In the genomic region with DNA sequence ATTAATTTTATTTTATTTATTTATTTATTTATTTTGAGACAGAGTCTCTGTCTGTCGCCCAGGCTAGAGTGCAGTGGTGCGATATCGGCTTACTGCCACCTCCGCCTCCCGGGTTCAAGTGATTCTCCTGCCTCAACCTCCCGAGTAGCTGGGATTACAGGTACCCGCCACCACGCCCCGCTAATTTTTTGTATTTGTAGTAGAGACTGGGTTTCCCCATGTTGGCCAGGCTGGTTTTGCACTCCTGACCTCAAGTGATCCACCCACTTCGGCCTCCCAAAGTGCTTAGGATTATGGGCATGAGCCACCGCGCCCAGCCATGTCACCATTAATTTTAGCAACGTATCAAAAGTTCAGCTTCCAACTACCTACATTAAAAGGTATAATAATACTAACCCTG, we compare ENCODE assay signal across 11 cellular contexts. TPM values are rescaled to one million over a fixed set of nuclear protein-coding genes. Genes with fewer than 3 reads are reported as not detected.
DNase-seq lines count a peak whose midpoint lies in the region; ATAC-seq, FAIRE-seq and TF ChIP-seq lines count a peak whose summit lies in the region.
"Not testable (repeated sequence)": the region's sequence is repeated elsewhere in the genome, so short reads cannot be mapped to it uniquely, and the experiment has no call there.
"Had no signal": no experiment of that assay in that cellular context is flagged by ENCODE, and none has a peak within 500 bp of the region (broad histone marks: within the 10 kb centered on the region; RNA-seq: fewer than 3 reads in every experiment).

No MANE protein-coding gene starts in this region.

- H3K36me3 ChIP-seq in GM23338 (ENCODE audit: insufficient read depth); Peyer's patch: not testable (repeated sequence)

- TF ChIP-seq CTCF in A549 (IDR thresholded peaks at IDR 0.05); GM23338 (conservative IDR thresholded peaks at IDR 0.05; ENCODE audit: low read depth in 2 of 2); Peyer's patch (IDR thresholded peaks at IDR 0.05); coronary artery (IDR thresholded peaks at IDR 0.05): not testable (repeated sequence)

- TF ChIP-seq RAD21 in A549 (conservative IDR thresholded peaks at IDR 0.05 in 1 of 2, IDR thresholded peaks at IDR 0.05 in 1 of 2): not testable (repeated sequence)

- DNase-seq in A549 (ENCODE audit: low read depth in 1 of 2, low spot score in 1 of 2): peak in 1 of 2 experiments; percentile 9
- not testable (repeated sequence) for DNase-seq in GM23338 (ENCODE audit: low spot score); coronary artery (ENCODE audit: low spot score)
- peak in 1 of 3 donors; percentile 43 for DNase-seq in Peyer's patch
- DNase-seq in right cardiac atrium: peak in 2 of 3 donors; percentile 30 to 74
- peak; percentile 25 for DNase-seq in naive B cell
- peak; percentile 10 for DNase-seq in stimulated activated CD4-positive, alpha-beta T cell treated with anti-CD3 and anti-CD28 coated beads, Interleukin-12 subunit alpha, Interleukin-12 subunit beta, amount 100 ng/mL, for 4 hours

- FAIRE-seq in A549 (lab: Jason Lieb, UNC): not testable (repeated sequence)

- peak overlapping the region; percentile 70 for H3K4me3 ChIP-seq in A549
- peak overlapping the region; percentile 92 for H3K4me3 ChIP-seq in GM23338
- peak overlapping the region; percentile 69 to 84 (median 80) for H3K4me3 ChIP-seq in Peyer's patch
- peak overlapping the region; percentile 91 for H3K4me3 ChIP-seq in coronary artery
- peak overlapping the region; percentile 63 for H3K4me3 ChIP-seq in right cardiac atrium (ENCODE audit: low read length)

- peak overlapping the region; percentile 99 for H3K4me3 Mint-ChIP-seq in GM23338
- H3K4me3 Mint-ChIP-seq in activated T-helper 17 cell treated with anti-CD3 and anti-CD28 coated beads, Interleukin-2, amount 50 U/mL, for 72 hours: peak overlapping the region; percentile 96
- H3K4me3 Mint-ChIP-seq in naive B cell: peak overlapping the region; percentile 94 to 100 (median 98)

- peaks cover 31% of the 10 kb centered on the region for H3K36me3 Mint-ChIP-seq in GM23338 (ENCODE audit: low read depth)
- peaks cover 48% of the 10 kb centered on the region for H3K36me3 Mint-ChIP-seq in activated T-helper 17 cell treated with anti-CD3 and anti-CD28 coated beads, Interleukin-2, amount 50 U/mL, for 72 hours (ENCODE audit: low read depth)
- H3K36me3 Mint-ChIP-seq in naive B cell: not testable (repeated sequence)

- H2AFZ ChIP-seq in GM23338: peak overlapping the region; percentile 92

- H3K27ac Mint-ChIP-seq in GM23338 (peak overlapping the region; percentile 97), naive B cell (peak overlapping the region; percentile 92 to 99 (median 99))
- H3K27ac Mint-ChIP-seq in activated T-helper 17 cell treated with anti-CD3 and anti-CD28 coated beads, Interleukin-2, amount 50 U/mL, for 72 hours: peak overlapping the region; percentile 100

- not testable (repeated sequence) for H3K9me2 ChIP-seq in GM23338 (ENCODE audit: insufficient read depth)

- not testable (repeated sequence) for TF ChIP-seq EP300 in A549 (IDR thresholded peaks at IDR 0.05)

- TF ChIP-seq POLR2A in A549 (IDR thresholded peaks at IDR 0.05; ENCODE audit: low read length); Peyer's patch (IDR thresholded peaks at IDR 0.05): not testable (repeated sequence)

- H3K27me3 ChIP-seq in GM23338 (ENCODE audit: insufficient read depth); Peyer's patch; right cardiac atrium (ENCODE audit: control insufficient read depth, insufficient read depth): not testable (repeated sequence)

- peaks cover 15% of the 10 kb centered on the region for H3K4me1 Mint-ChIP-seq in GM23338
- H3K4me1 Mint-ChIP-seq in activated T-helper 17 cell treated with anti-CD3 and anti-CD28 coated beads, Interleukin-2, amount 50 U/mL, for 72 hours: peaks cover 17% of the 10 kb centered on the region
- peaks cover 28 to 50% (median 30%) of the 10 kb centered on the region in 3 donors for H3K4me1 Mint-ChIP-seq in naive B cell

- H3K9me3 ChIP-seq in A549; Peyer's patch; right cardiac atrium (ENCODE audit: control insufficient read depth, low read length): not testable (repeated sequence)

- POLR2A ChIA-PET in A549 (lab: Yijun Ruan, JAX): not testable (repeated sequence)

- H3K27me3 Mint-ChIP-seq in GM23338 (ENCODE audit: insufficient read depth, low read depth, poor library complexity): peaks cover 16% of the 10 kb centered on the region
- H3K27me3 Mint-ChIP-seq in activated T-helper 17 cell treated with anti-CD3 and anti-CD28 coated beads, Interleukin-2, amount 50 U/mL, for 72 hours; naive B cell: not testable (repeated sequence)

- CTCF ChIA-PET in A549 (lab: Yijun Ruan, JAX): interaction anchor here (1.0 kb wide), 3 partner anchors 10 to 35 kb away, joined by 3 to 6 read pairs (median 4); partner anchors contain the start of gene JCHAIN

- peaks cover 37% of the 10 kb centered on the region for H3K79me2 ChIP-seq in GM23338 (replicated peaks; ENCODE audit: insufficient read depth)

- H3K27ac ChIP-seq in A549 (peak overlapping the region; percentile 87 to 96), GM23338 (ENCODE audit: low read depth) (peak overlapping the region; percentile 95), Peyer's patch (peak overlapping the region; percentile 86 to 94 (median 90)), coronary artery (peak overlapping the region; percentile 92 to 95), right cardiac atrium (ENCODE audit: low read length) (peak overlapping the region; percentile 99)

- 89% methylated on average over 13 of the region's 13 CpGs for WGBS in A549 (ENCODE audit: missing lambda C conversion rate)
- WGBS in right cardiac atrium: 74% methylated on average over 13 of the region's 13 CpGs

- peak overlapping the region; percentile 71 for H3K4me2 ChIP-seq in A549
- H3K4me2 ChIP-seq in GM23338: peak overlapping the region; percentile 87

- not testable (repeated sequence) for ATAC-seq in A549; GM23338; activated T-helper 17 cell treated with anti-CD3 and anti-CD28 coated beads, Interleukin-2, amount 50 U/mL, for 72 hours (replicated peaks); right cardiac atrium
- peak in 1 of 2 donors; percentile 1 for ATAC-seq in naive B cell (ENCODE audit: low read depth in 2 of 2)

- not testable (repeated sequence) for H3K9me3 Mint-ChIP-seq in GM23338; activated T-helper 17 cell treated with anti-CD3 and anti-CD28 coated beads, Interleukin-2, amount 50 U/mL, for 72 hours; naive B cell

- intact Hi-C loops in right cardiac atrium (cut with DNase I): not testable (repeated sequence)

- not testable (repeated sequence) for H3F3A ChIP-seq in GM23338 (replicated peaks; ENCODE audit: low read depth)

- H3K4me1 ChIP-seq in A549 (peaks cover 21% of the 10 kb centered on the region), GM23338 (ENCODE audit: insufficient read depth) (peaks cover 13% of the 10 kb centered on the region; the same call in 1 of the 2 replicates), Peyer's patch (peaks cover 0 to 33% (median 6%) of the 10 kb centered on the region in 4 donors)
- not testable (repeated sequence) for H3K4me1 ChIP-seq in right cardiac atrium (ENCODE audit: control insufficient read depth, insufficient read depth, low read length)

- H4K20me1 ChIP-seq in GM23338 (replicated peaks; ENCODE audit: insufficient read depth): peaks cover 28% of the 10 kb centered on the region

RNA-seq across cellular contexts. Expression of gene UTP3, which starts 1.0 kb away (rescaled TPM):
- 19.0 and 24.8 TPM in 2 replicates for polyA plus RNA-seq in A549 (2011; rRNA removed)
- 15.2 and 19.6 TPM in 2 replicates for polyA plus RNA-seq in A549 (2012; cell fraction: cytosol; rRNA removed)
- 9.3 and 9.9 TPM in 2 replicates for polyA plus RNA-seq in A549 (2012; cell fraction: nucleus; rRNA removed)
- polyA plus RNA-seq in A549 (2017; fragmentation: RNase III; extraction: RNeasy Plus Mini Kit Qiagen cat#74134 plus additional on column Dnase treatment): 44.6 to 46.2 TPM (median 45.2 TPM) in 3 replicates
- 3.6 and 4.1 TPM in 2 replicates for polyA minus RNA-seq in A549 (2011; rRNA and poly(A)+ RNA removed)
- total RNA-seq in GM23338 (2014; rRNA removed; shearing (Covaris generic)): 29.9 and 36.9 TPM in 2 replicates
- 44.3 and 45.3 TPM in 2 replicates for polyA plus RNA-seq in GM23338 (2016; fragmentation: Nextera tagmentation; extraction: Ambion mirVana)
- 10 to 100 TPM; 13.3 to 37.1 (median 15.6) TPM for total RNA-seq in Peyer's patch
- total RNA-seq in activated T-helper 17 cell treated with anti-CD3 and anti-CD28 coated beads, Interleukin-2, amount 50 U/mL, for 72 hours: 10 to 100 TPM; 23.8 to 29.1 TPM
- 10 to 100 TPM; 17.6 to 19.9 (median 18.6) TPM for total RNA-seq in right cardiac atrium
- 15.5 TPM for polyA plus RNA-seq in right cardiac atrium
- polyA plus RNA-seq in naive B cell (ENCODE audit: low read depth in 6 of 6): 10 to 100 TPM in 4 of 6 donors, 1 to 10 TPM in 2; 2.3 to 18.2 (median 13.6) TPM

RNA-seq across cellular contexts. Expression of gene JCHAIN, which starts 21.0 kb away (rescaled TPM):
- polyA plus RNA-seq in A549 (2011; rRNA removed) (0.22 and 0.50 TPM in 2 replicates), A549 (2017; fragmentation: RNase III; extraction: RNeasy Plus Mini Kit Qiagen cat#74134 plus additional on column Dnase treatment) (0.09 to 0.17 TPM (median 0.15 TPM) in 3 replicates), GM23338 (2016; fragmentation: Nextera tagmentation; extraction: Ambion mirVana) (0.23 and 0.52 TPM in 2 replicates), right cardiac atrium (0.36 TPM), naive B cell (ENCODE audit: low read depth in 6 of 6) (100 to 1,000 TPM; 198 to 689 (median 314) TPM)
- not detected in 2 replicates for polyA plus RNA-seq in A549 (2012; cell fraction: cytosol; rRNA removed)
- not detected in 2 replicates for polyA plus RNA-seq in A549 (2012; cell fraction: nucleus; rRNA removed)
- not detected in 2 replicates for polyA minus RNA-seq in A549 (2011; rRNA and poly(A)+ RNA removed)
- total RNA-seq in GM23338 (2014; rRNA removed; shearing (Covaris generic)): not detected in 2 replicates
- total RNA-seq in Peyer's patch (100 to 1,000 TPM in 2 of 4 donors, 10 to 100 TPM in 2; 15.9 to 326 (median 89.6) TPM), right cardiac atrium (10 to 100 TPM in 1 of 4 donors, 1 to 10 TPM in 3; 1.8 to 20.0 (median 4.4) TPM)
- not detected for total RNA-seq in activated T-helper 17 cell treated with anti-CD3 and anti-CD28 coated beads, Interleukin-2, amount 50 U/mL, for 72 hours
- total RNA-seq: A172 had no signal

RNA-seq across cellular contexts. Expression of gene RUFY3, which starts 34.4 kb away (rescaled TPM):
- polyA plus RNA-seq in A549 (2011; rRNA removed): 17.7 and 20.8 TPM in 2 replicates
- 4.0 and 5.1 TPM in 2 replicates for polyA plus RNA-seq in A549 (2012; cell fraction: cytosol; rRNA removed)
- polyA plus RNA-seq in A549 (2012; cell fraction: nucleus; rRNA removed): 5.9 and 7.1 TPM in 2 replicates
- 8.1 to 8.7 TPM (median 8.1 TPM) in 3 replicates for polyA plus RNA-seq in A549 (2017; fragmentation: RNase III; extraction: RNeasy Plus Mini Kit Qiagen cat#74134 plus additional on column Dnase treatment)
- 7.4 and 11.2 TPM in 2 replicates for polyA minus RNA-seq in A549 (2011; rRNA and poly(A)+ RNA removed)
- total RNA-seq in GM23338 (2014; rRNA removed; shearing (Covaris generic)): 26.6 and 29.2 TPM in 2 replicates
- polyA plus RNA-seq in GM23338 (2016; fragmentation: Nextera tagmentation; extraction: Ambion mirVana): 13.7 and 18.3 TPM in 2 replicates
- total RNA-seq in Peyer's patch: 100 to 1,000 TPM in 1 of 4 donors, 10 to 100 TPM in 3; 36.1 to 113 (median 47.1) TPM
- total RNA-seq in activated T-helper 17 cell treated with anti-CD3 and anti-CD28 coated beads, Interleukin-2, amount 50 U/mL, for 72 hours: 10 to 100 TPM; 14.1 to 14.9 TPM
- 10 to 100 TPM; 23.9 to 30.1 (median 29.3) TPM for total RNA-seq in right cardiac atrium
- polyA plus RNA-seq in right cardiac atrium: 14.1 TPM
- polyA plus RNA-seq in naive B cell (ENCODE audit: low read depth in 6 of 6): 10 to 100 TPM; 13.8 to 20.8 (median 14.4) TPM

RNA-seq across cellular contexts. Expression of gene ENAM, which starts 58.8 kb away (rescaled TPM):
- polyA plus RNA-seq in A549 (2011; rRNA removed) (0.16 TPM in 2 replicates), A549 (2017; fragmentation: RNase III; extraction: RNeasy Plus Mini Kit Qiagen cat#74134 plus additional on column Dnase treatment) (0.01 TPM in 1 of 3 replicates, not detected in the others), GM23338 (2016; fragmentation: Nextera tagmentation; extraction: Ambion mirVana) (not detected in 2 replicates), right cardiac atrium (2.6 TPM), naive B cell (ENCODE audit: low read depth in 6 of 6) (under 1 TPM in 2 of 6 donors, not detected in 4; 0.13 to 0.15 TPM)
- polyA plus RNA-seq in A549 (2012; cell fraction: cytosol; rRNA removed): under 0.01 TPM in 1 of 2 replicates, not detected in the other
- not detected in 2 replicates for polyA plus RNA-seq in A549 (2012; cell fraction: nucleus; rRNA removed)
- polyA minus RNA-seq in A549 (2011; rRNA and poly(A)+ RNA removed): 0.04 TPM in 1 of 2 replicates, not detected in the other
- not detected in 2 replicates for total RNA-seq in GM23338 (2014; rRNA removed; shearing (Covaris generic))
- total RNA-seq in Peyer's patch (not detected), right cardiac atrium (10 to 100 TPM in 1 of 4 donors, 1 to 10 TPM in 3; 3.1 to 12.1 (median 4.6) TPM)
- not detected for total RNA-seq in activated T-helper 17 cell treated with anti-CD3 and anti-CD28 coated beads, Interleukin-2, amount 50 U/mL, for 72 hours
- total RNA-seq: A172, H4, M059J had no signal
